ENCODE assay signal across 1 cellular context in the genomic region with DNA sequence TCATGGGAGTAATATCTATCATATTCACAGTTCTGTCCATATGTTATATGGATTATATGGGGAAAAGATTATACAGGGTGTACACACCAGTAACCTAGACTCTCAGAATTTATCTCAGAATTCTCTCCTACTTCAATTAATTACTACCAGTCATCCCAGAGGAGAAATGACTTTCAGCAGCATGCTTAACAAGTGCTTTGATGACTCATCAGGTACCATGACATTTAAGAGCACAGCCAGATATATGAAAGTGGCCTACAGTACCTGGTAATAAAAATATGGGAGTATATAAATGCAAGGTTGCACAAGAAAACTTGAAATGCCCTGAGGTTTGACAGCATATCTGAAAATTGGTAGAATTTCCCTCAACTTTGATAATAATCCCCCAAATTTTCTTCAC.
TF ChIP-seq lines count a peak whose summit lies in the region.

No MANE protein-coding gene starts in this region.

TF ChIP-seq in WTC11, 78 proteins besides CTCF, POLR2A, EP300 and RAD21 (continued from another document):
- TF ChIP-seq, protein P1, sequence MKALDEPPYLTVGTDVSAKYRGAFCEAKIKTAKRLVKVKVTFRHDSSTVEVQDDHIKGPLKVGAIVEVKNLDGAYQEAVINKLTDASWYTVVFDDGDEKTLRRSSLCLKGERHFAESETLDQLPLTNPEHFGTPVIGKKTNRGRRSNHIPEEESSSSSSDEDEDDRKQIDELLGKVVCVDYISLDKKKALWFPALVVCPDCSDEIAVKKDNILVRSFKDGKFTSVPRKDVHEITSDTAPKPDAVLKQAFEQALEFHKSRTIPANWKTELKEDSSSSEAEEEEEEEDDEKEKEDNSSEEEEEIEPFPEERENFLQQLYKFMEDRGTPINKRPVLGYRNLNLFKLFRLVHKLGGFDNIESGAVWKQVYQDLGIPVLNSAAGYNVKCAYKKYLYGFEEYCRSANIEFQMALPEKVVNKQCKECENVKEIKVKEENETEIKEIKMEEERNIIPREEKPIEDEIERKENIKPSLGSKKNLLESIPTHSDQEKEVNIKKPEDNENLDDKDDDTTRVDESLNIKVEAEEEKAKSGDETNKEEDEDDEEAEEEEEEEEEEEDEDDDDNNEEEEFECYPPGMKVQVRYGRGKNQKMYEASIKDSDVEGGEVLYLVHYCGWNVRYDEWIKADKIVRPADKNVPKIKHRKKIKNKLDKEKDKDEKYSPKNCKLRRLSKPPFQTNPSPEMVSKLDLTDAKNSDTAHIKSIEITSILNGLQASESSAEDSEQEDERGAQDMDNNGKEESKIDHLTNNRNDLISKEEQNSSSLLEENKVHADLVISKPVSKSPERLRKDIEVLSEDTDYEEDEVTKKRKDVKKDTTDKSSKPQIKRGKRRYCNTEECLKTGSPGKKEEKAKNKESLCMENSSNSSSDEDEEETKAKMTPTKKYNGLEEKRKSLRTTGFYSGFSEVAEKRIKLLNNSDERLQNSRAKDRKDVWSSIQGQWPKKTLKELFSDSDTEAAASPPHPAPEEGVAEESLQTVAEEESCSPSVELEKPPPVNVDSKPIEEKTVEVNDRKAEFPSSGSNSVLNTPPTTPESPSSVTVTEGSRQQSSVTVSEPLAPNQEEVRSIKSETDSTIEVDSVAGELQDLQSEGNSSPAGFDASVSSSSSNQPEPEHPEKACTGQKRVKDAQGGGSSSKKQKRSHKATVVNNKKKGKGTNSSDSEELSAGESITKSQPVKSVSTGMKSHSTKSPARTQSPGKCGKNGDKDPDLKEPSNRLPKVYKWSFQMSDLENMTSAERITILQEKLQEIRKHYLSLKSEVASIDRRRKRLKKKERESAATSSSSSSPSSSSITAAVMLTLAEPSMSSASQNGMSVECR (CRISPR knock-in tag; IDR thresholded peaks at IDR 0.05; ENCODE audit: borderline replicate concordance), result no peak
- TF ChIP-seq NFATC4 (CRISPR knock-in tag; IDR thresholded peaks at IDR 0.05) (no peak), ATF1 (CRISPR knock-in tag; IDR thresholded peaks at IDR 0.05) (no peak), TEAD4 (CRISPR knock-in tag; IDR thresholded peaks at IDR 0.05) (no peak)
